ENCODE assay signal across 1 cellular context in genomic region chr7:121739465-121739864, GRCh38.
TF ChIP-seq lines count a peak whose summit lies in the region.

No MANE protein-coding gene starts in this region.

TF ChIP-seq in H1, 55 proteins besides CTCF, POLR2A, EP300 and RAD21:
- TF ChIP-seq YY1 (IDR thresholded peaks at IDR 0.05; ENCODE audit: low read depth, low read length) (no peak), CTBP2 (IDR thresholded peaks at IDR 0.05; ENCODE audit: borderline replicate concordance, insufficient read depth, insufficient read length, low read length) (no peak), JUN (IDR thresholded peaks at IDR 0.05; ENCODE audit: low read depth, low read length) (no peak), TEAD4 (IDR thresholded peaks at IDR 0.05; ENCODE audit: low read depth, low read length) (0 out of 2 replicates have a peak, but pooled peaks have one; percentile 27), KDM4A (IDR thresholded peaks at IDR 0.05; ENCODE audit: low read depth, low read length, severe bottlenecking) (no peak)
